ENCODE assay signal across 24 cellular contexts in the genomic region with DNA sequence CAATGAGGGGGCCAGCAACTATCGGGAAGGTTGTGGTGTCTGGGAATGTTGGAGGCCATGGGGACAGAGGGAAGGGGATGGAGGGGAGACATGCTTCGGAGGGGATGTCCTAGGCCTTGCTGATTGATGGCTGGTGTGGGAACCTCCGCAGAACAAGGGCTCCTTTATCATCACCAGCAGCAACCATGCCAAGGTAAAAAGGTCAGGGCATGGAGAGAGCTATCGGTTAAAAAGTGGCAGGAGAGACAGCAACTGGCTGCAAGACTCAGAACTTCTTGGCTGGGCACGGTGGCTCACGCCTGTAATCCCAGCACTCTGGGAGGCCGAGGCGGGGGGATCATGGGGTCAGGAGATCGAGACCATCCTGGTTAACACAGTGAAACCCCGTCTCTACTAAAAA. TPM values are rescaled to one million over a fixed set of nuclear protein-coding genes. Genes with fewer than 3 reads are reported as not detected.
DNase-seq lines count a peak whose midpoint lies in the region; ATAC-seq and TF ChIP-seq lines count a peak whose summit lies in the region.
"Had no signal": no experiment of that assay in that cellular context is flagged by ENCODE, and none has a peak within 500 bp of the region (broad histone marks: within the 10 kb centered on the region; RNA-seq: fewer than 3 reads in every experiment).

No MANE protein-coding gene starts in this region.

- H2AFZ ChIP-seq in neural progenitor cell (replicated peaks) = no peak overlapping the region
- H2AFZ ChIP-seq: GM23248 had no signal

- TF ChIP-seq CTCF in Calu3 (IDR thresholded peaks at IDR 0.05; ENCODE audit: unreplicated experiment) (no peak), neural progenitor cell (IDR thresholded peaks at IDR 0.05) (no peak)

- no peaks in the 10 kb centered on the region for H3K79me2 ChIP-seq in neural progenitor cell (ENCODE audit: low read depth)

- peaks cover 6% of the 10 kb centered on the region for H3K4me1 ChIP-seq in neural progenitor cell
- H3K4me1 ChIP-seq: HAP-1 had no signal

- no peak overlapping the region for H3K9ac ChIP-seq in neural progenitor cell
- H3K9ac ChIP-seq: GM23248 had no signal

- no peaks in the 10 kb centered on the region for H3K36me3 ChIP-seq in neural progenitor cell
- H3K36me3 ChIP-seq: HAP-1 had no signal

- CTCF ChIA-PET in Calu3 (lab: Charles Lee) = no interaction called here

- intact Hi-C loops in Right ventricle myocardium inferior (cut with DNase I) (loop anchor here (5.0 to 10.0 kb wide), 2 partner anchors 50 to 103 kb away; no protein-coding TSS in a partner anchor), cardiac septum (cut with DNase I) (loop anchor here (10.0 kb wide), 1 partner anchor 263 kb away; no protein-coding TSS in a partner anchor), Calu3 (cut with micrococcal nuclease; ENCODE audit: unreplicated experiment) (no loop called here)

- H3K27ac Mint-ChIP-seq in Calu3 (ENCODE audit: unreplicated experiment) = no peak overlapping the region
- peak overlapping the region; percentile 51 for H3K27ac Mint-ChIP-seq in neural progenitor cell
- H3K27ac Mint-ChIP-seq in effector memory CD8-positive, alpha-beta T cell = no peak overlapping the region
- H3K27ac Mint-ChIP-seq: HFFc6 had no signal

- H3K9me3 ChIP-seq in neural progenitor cell (ENCODE audit: low read depth) = no peaks in the 10 kb centered on the region
- H3K9me3 ChIP-seq: HAP-1 had no signal

- H3K9me3 Mint-ChIP-seq in Calu3 (ENCODE audit: low read depth, unreplicated experiment) (no peaks in the 10 kb centered on the region), neural progenitor cell (no peaks in the 10 kb centered on the region)
- no peaks in the 10 kb centered on the region for H3K9me3 Mint-ChIP-seq in effector memory CD8-positive, alpha-beta T cell
- H3K9me3 Mint-ChIP-seq: HFFc6 had no signal

- H3K27ac ChIP-seq in neural progenitor cell = no peak overlapping the region
- H3K27ac ChIP-seq: GM23248 had no signal

- DNase-seq in Right ventricle myocardium inferior (ENCODE audit: missing footprints) (no peak), cardiac septum (ENCODE audit: low spot score) (no peak), Calu3 (peak; percentile 21), HuH-7 (ENCODE audit: low spot score) (peak; percentile 6), neural progenitor cell (ENCODE audit: low spot score) (no peak)
- no peak for DNase-seq in activated CD8-positive, alpha-beta memory T cell treated with anti-CD3 and anti-CD28 coated beads, Interleukin-2, amount 50 U/mL, for 48 hours
- no peak for DNase-seq in effector memory CD8-positive, alpha-beta T cell
- DNase-seq: DMS53, GM23248, HFFc6, NCI-H1092, NCI-H1417 treated with DMSO at 0.1 percent for 48 hours, NCI-H187, NCI-H2081 treated with DMSO at 0.1 percent for 48 hours, NCI-H2171, NCI-H226, NCI-H510A, NCI-H69, RPMI8226, SHP77 treated with DMSO at 0.1 percent for 48 hours had no signal

- no peaks in the 10 kb centered on the region for H4K20me1 ChIP-seq in neural progenitor cell (ENCODE audit: low read depth)

- no peak overlapping the region for H3K4me2 ChIP-seq in neural progenitor cell

- H3K36me3 Mint-ChIP-seq in Calu3 (ENCODE audit: insufficient read depth, unreplicated experiment) (no peaks in the 10 kb centered on the region), neural progenitor cell (no peaks in the 10 kb centered on the region)
- peaks cover 4% of the 10 kb centered on the region for H3K36me3 Mint-ChIP-seq in effector memory CD8-positive, alpha-beta T cell (ENCODE audit: insufficient read depth)

- no TSS peak for BruUV-seq in Calu3 (replicated peaks; lab: Mats Ljungman, UMichigan)

- ATAC-seq in Right ventricle myocardium inferior = peak; percentile 24
- ATAC-seq in effector memory CD8-positive, alpha-beta T cell (replicated peaks) = no peak

- peaks cover 6% of the 10 kb centered on the region for H3K4me1 Mint-ChIP-seq in Calu3 (ENCODE audit: low read depth, unreplicated experiment)
- H3K4me1 Mint-ChIP-seq in neural progenitor cell = peaks cover 8% of the 10 kb centered on the region
- no peaks in the 10 kb centered on the region for H3K4me1 Mint-ChIP-seq in effector memory CD8-positive, alpha-beta T cell (ENCODE audit: low read depth in 2 of 2)

- H3K4me3 ChIP-seq in neural progenitor cell = no peak overlapping the region
- H3K4me3 ChIP-seq: GM23248, HAP-1 had no signal

- no peaks in the 10 kb centered on the region for H3K27me3 ChIP-seq in neural progenitor cell

- no peaks in the 10 kb centered on the region for H3F3A ChIP-seq in neural progenitor cell (ENCODE audit: low read depth)

- H3K27me3 Mint-ChIP-seq in Calu3 (ENCODE audit: unreplicated experiment) (no peaks in the 10 kb centered on the region), neural progenitor cell (ENCODE audit: insufficient read depth, low read depth) (peaks cover 2% of the 10 kb centered on the region)
- peaks cover 8 to 10% of the 10 kb centered on the region in 2 donors for H3K27me3 Mint-ChIP-seq in effector memory CD8-positive, alpha-beta T cell

- H3K4me3 Mint-ChIP-seq in Calu3 (ENCODE audit: low read depth, unreplicated experiment) = no peak overlapping the region
- H3K4me3 Mint-ChIP-seq in neural progenitor cell = no peak overlapping the region
- H3K4me3 Mint-ChIP-seq in effector memory CD8-positive, alpha-beta T cell = no peak overlapping the region
- H3K4me3 Mint-ChIP-seq: HFFc6 had no signal

RNA-seq across cellular contexts. Expression of a gene that starts 3.0 kb away (rescaled TPM):
- total RNA-seq in Right ventricle myocardium inferior (not detected), cardiac septum (not detected), Calu3 (2022) (not detected in 2 replicates), neural progenitor cell (ENCODE audit: low replicate concordance) (not detected in 2 replicates)
- total RNA-seq: A172, Daoy, G401, GM23248, HFFc6 had no signal

RNA-seq across cellular contexts. Expression of a gene that starts 8.8 kb away (rescaled TPM):
- total RNA-seq in Right ventricle myocardium inferior = 43.0 TPM
- 38.0 TPM for total RNA-seq in cardiac septum
- total RNA-seq in Calu3 (2022) = 57.0 and 59.3 TPM in 2 replicates
- total RNA-seq in neural progenitor cell (ENCODE audit: low replicate concordance) = 35.6 and 52.7 TPM in 2 replicates
- total RNA-seq: G401 had no signal

RNA-seq across cellular contexts. Expression of a gene that starts 22.3 kb away (rescaled TPM):
- total RNA-seq in Right ventricle myocardium inferior = not detected
- total RNA-seq in cardiac septum = 0.43 TPM
- total RNA-seq in Calu3 (2022) = 0.64 and 0.85 TPM in 2 replicates
- total RNA-seq in neural progenitor cell (ENCODE audit: low replicate concordance) = not detected in 2 replicates
- total RNA-seq: A172, Daoy, G401 had no signal

RNA-seq across cellular contexts. Expression of a gene that starts 28.0 kb away (rescaled TPM):
- total RNA-seq in Right ventricle myocardium inferior = 139 TPM
- 128 TPM for total RNA-seq in cardiac septum
- 101 and 115 TPM in 2 replicates for total RNA-seq in Calu3 (2022)
- 34.5 and 85.3 TPM in 2 replicates for total RNA-seq in neural progenitor cell (ENCODE audit: low replicate concordance)
- total RNA-seq: G401 had no signal

RNA-seq across cellular contexts. Expression of a gene that starts 35.6 kb away (rescaled TPM):
- total RNA-seq in Right ventricle myocardium inferior = 1.5 TPM
- total RNA-seq in cardiac septum = 3.5 TPM
- 3.4 and 4.1 TPM in 2 replicates for total RNA-seq in Calu3 (2022)
- not detected in 2 replicates for total RNA-seq in neural progenitor cell (ENCODE audit: low replicate concordance)
- total RNA-seq: G401, GM23248 had no signal

Comparison
In these comparisons a context has a peak if more than half of its experiments do, and no peak if none do; other contexts are left out.
1. DNase-seq: peak in Calu3 (single experiment) and HuH-7 (single experiment); none in Right ventricle myocardium inferior (single experiment), cardiac septum (single experiment), neural progenitor cell (single experiment), activated CD8-positive, alpha-beta memory T cell treated with anti-CD3 and anti-CD28 coated beads, Interleukin-2, amount 50 U/mL, for 48 hours (single experiment) and effector memory CD8-positive, alpha-beta T cell (0 of 3).